28 cellular contexts compared by ENCODE assay signal in genomic region chr1:206709322-206709721, GRCh38. TPM values are rescaled to one million over a fixed set of nuclear protein-coding genes. Genes with fewer than 3 reads are reported as not detected.
A peak's percentile ranks its signal among the peaks of the same experiment; 100 is the strongest.
DNase-seq lines count a peak whose midpoint lies in the region; ATAC-seq and TF ChIP-seq lines count a peak whose summit lies in the region.
"Had no signal": no experiment of that assay in that cellular context is flagged by ENCODE, and none has a peak within 500 bp of the region (broad histone marks: within the 10 kb centered on the region; RNA-seq: fewer than 3 reads in every experiment).

No MANE protein-coding gene starts in this region.

- 87% methylated on average over 4 of the region's 4 CpGs for WGBS in mammary epithelial cell (ENCODE audit: low coverage, missing lambda C conversion rate)
- 51 to 60% (median 60%) methylated on average over 4 of the region's 4 CpGs for WGBS in stomach, 5 donors

- no peak for TF ChIP-seq POLR2A in stomach (IDR thresholded peaks at IDR 0.05)

- in situ Hi-C loops in mammary epithelial cell (cut with MboI; ENCODE audit: low sequenced_read_pairs in 2 of 2) = no loop called here

- H3K4me3 Mint-ChIP-seq in Calu3 (ENCODE audit: low read depth, unreplicated experiment) = peak overlapping the region; percentile 51
- H3K4me3 Mint-ChIP-seq: activated naive CD4-positive, alpha-beta T cell treated with anti-CD3 and anti-CD28 coated beads, Interleukin-2, amount 50 U/mL, for 24 hours; activated T-helper 1 cell treated with anti-CD3 and anti-CD28 coated beads, Interleukin-12 subunit alpha, Interleukin-12 subunit beta, Interleukin-2, Interleukin-4 antibody, amounts not matched to agents 30 ng/mL and 10 ng/mL and 1 ng/mL, durations not matched to agents 14 hours and 24 hours and 36 hours had no signal

- H3K27me3 ChIP-seq in ACC112 (ENCODE audit: insufficient read depth, low read length) = no peaks in the 10 kb centered on the region
- no peaks in the 10 kb centered on the region for H3K27me3 ChIP-seq in mammary epithelial cell (ENCODE audit: insufficient read depth, low read length)
- no peaks in the 10 kb centered on the region for H3K27me3 ChIP-seq in stomach
- H3K27me3 ChIP-seq: thyroid gland had no signal

- H3K4me2 ChIP-seq in mammary epithelial cell (ENCODE audit: insufficient read depth, low read depth, low read length) = peak overlapping the region; percentile 40

- peaks cover 83% of the 10 kb centered on the region for H3K4me1 Mint-ChIP-seq in Calu3 (ENCODE audit: low read depth, unreplicated experiment)

- H3K9me3 ChIP-seq in mammary epithelial cell (replicated peaks; ENCODE audit: insufficient read depth, low read length) = no peaks in the 10 kb centered on the region
- H3K9me3 ChIP-seq in stomach = no peaks in the 10 kb centered on the region
- H3K9me3 ChIP-seq: Caco-2, HAP-1, thyroid gland had no signal

- H3K36me3 ChIP-seq in ACC112 (ENCODE audit: insufficient read depth, low read length) = no peaks in the 10 kb centered on the region
- H3K36me3 ChIP-seq in mammary epithelial cell (ENCODE audit: insufficient read depth, low read length) = no peaks in the 10 kb centered on the region
- H3K36me3 ChIP-seq in stomach = no peaks in the 10 kb centered on the region
- H3K36me3 ChIP-seq: HAP-1, thyroid gland had no signal

- no peak overlapping the region for H3K9ac ChIP-seq in mammary epithelial cell (ENCODE audit: insufficient read depth, low read length)

- intact Hi-C loops in Calu3 (cut with micrococcal nuclease; ENCODE audit: unreplicated experiment) (no loop called here), mammary epithelial cell (cut with micrococcal nuclease) (no loop called here), stomach (cut with DNase I; ENCODE audit: low total_unique reads) (no loop called here)

- peak overlapping the region; percentile 36; the same call in 1 of the 2 replicates for H3K27ac ChIP-seq in ACC112 (ENCODE audit: low read depth, low read length)
- peak overlapping the region; percentile 89 for H3K27ac ChIP-seq in mammary epithelial cell (ENCODE audit: insufficient read depth, low read depth, low read length)
- H3K27ac ChIP-seq in stomach = peak overlapping the region in 2 of 5 donors; percentile 30 to 84
- H3K27ac ChIP-seq: thyroid gland had no signal

- peak overlapping the region; percentile 72 for H3K27ac Mint-ChIP-seq in Calu3 (ENCODE audit: unreplicated experiment)
- H3K27ac Mint-ChIP-seq: activated naive CD4-positive, alpha-beta T cell treated with anti-CD3 and anti-CD28 coated beads, Interleukin-2, amount 50 U/mL, for 24 hours; activated T-helper 1 cell treated with anti-CD3 and anti-CD28 coated beads, Interleukin-12 subunit alpha, Interleukin-12 subunit beta, Interleukin-2, Interleukin-4 antibody, amounts not matched to agents 30 ng/mL and 10 ng/mL and 1 ng/mL, durations not matched to agents 14 hours and 24 hours and 36 hours had no signal

- CTCF ChIA-PET in Calu3 (lab: Charles Lee) (interaction anchor here (0.9 to 1.9 kb wide), 8 partner anchors 9 to 273 kb away, joined by 3 to 6 read pairs (median 3); partner anchors contain the start of gene EIF2D), mammary epithelial cell (lab: Charles Lee; ENCODE audit: low non-redundant PET) (interaction anchor here (0.7 to 0.8 kb wide), 2 partner anchors 45 to 78 kb away, joined by 3 to 5 read pairs; no protein-coding TSS in a partner anchor)

- no TSS peak for BruUV-seq in Calu3 (replicated peaks; lab: Mats Ljungman, UMichigan)
- no TSS peak for BruUV-seq in mammary epithelial cell (replicated peaks; lab: Mats Ljungman, UMichigan)

- H3K9me3 Mint-ChIP-seq in Calu3 (ENCODE audit: low read depth, unreplicated experiment) = no peaks in the 10 kb centered on the region
- H3K9me3 Mint-ChIP-seq: activated naive CD4-positive, alpha-beta T cell treated with anti-CD3 and anti-CD28 coated beads, Interleukin-2, amount 50 U/mL, for 24 hours; activated T-helper 1 cell treated with anti-CD3 and anti-CD28 coated beads, Interleukin-12 subunit alpha, Interleukin-12 subunit beta, Interleukin-2, Interleukin-4 antibody, amounts not matched to agents 30 ng/mL and 10 ng/mL and 1 ng/mL, durations not matched to agents 14 hours and 24 hours and 36 hours; naive B cell had no signal

- H3K79me2 ChIP-seq in ACC112 (ENCODE audit: control insufficient read depth, insufficient read depth, low read length, unreplicated experiment) (peaks cover 96% of the 10 kb centered on the region), mammary epithelial cell (ENCODE audit: insufficient read depth, low read length) (peaks cover 94% of the 10 kb centered on the region)

- H2AFZ ChIP-seq in ACC112 (ENCODE audit: low read length, unreplicated experiment) = no peak overlapping the region
- no peak overlapping the region for H2AFZ ChIP-seq in mammary epithelial cell (ENCODE audit: low read depth, low read length)

- peaks cover 68% of the 10 kb centered on the region for H3K4me1 ChIP-seq in ACC112 (ENCODE audit: control insufficient read depth, insufficient read depth, low read length, unreplicated experiment)
- peaks cover 36% of the 10 kb centered on the region for H3K4me1 ChIP-seq in mammary epithelial cell (ENCODE audit: insufficient read depth, low read length)
- H3K4me1 ChIP-seq in stomach = peaks cover 79 to 100% (median 91%) of the 10 kb centered on the region in 4 donors

- H4K20me1 ChIP-seq in mammary epithelial cell (ENCODE audit: insufficient read depth, low read length) = peaks cover 4% of the 10 kb centered on the region

- no peak for ATAC-seq in GM19467 (IDR thresholded peaks at IDR 0.05; ENCODE audit: unreplicated experiment)
- no peak for ATAC-seq in GM21717 (IDR thresholded peaks at IDR 0.05; ENCODE audit: unreplicated experiment)
- ATAC-seq: activated CD4-positive, CD25-positive, alpha-beta regulatory T cell treated with anti-CD3 and anti-CD28 coated beads, Interleukin-2, amount 50 U/mL, for 24 hours; Panc1; SK-N-SH treated with all-trans-retinoic acid at 6 μM for 48 hours had no signal

- TF ChIP-seq CTCF in Calu3 (IDR thresholded peaks at IDR 0.05; ENCODE audit: unreplicated experiment) = no peak
- TF ChIP-seq CTCF in mammary epithelial cell (conservative IDR thresholded peaks at IDR 0.05 in 1 of 2, IDR thresholded peaks at IDR 0.05 in 1 of 2; ENCODE audit: extremely low read depth in 1 of 2, insufficient read depth in 1 of 2, low read depth in 1 of 2, low read length in 2 of 2) = no peak
- TF ChIP-seq CTCF in stomach (IDR thresholded peaks at IDR 0.05) = no peak

- dilution Hi-C loops in mammary epithelial cell (cut with HindIII; ENCODE audit: low sequenced_read_pairs) = loop anchor here (5.0 kb wide), 1 partner anchor 57 kb away; no protein-coding TSS in a partner anchor

- H3K4me3 ChIP-seq in ACC112 (ENCODE audit: low read depth, low read length) (no peak overlapping the region), mammary epithelial cell (replicated peaks in 1 of 3; ENCODE audit: insufficient read depth in 1 of 3, low read depth in 2 of 3, low read length in 3 of 3) (no peak overlapping the region), stomach (no peak overlapping the region)
- H3K4me3 ChIP-seq: HAP-1, thyroid gland had no signal

- TF ChIP-seq EP300 in stomach (IDR thresholded peaks at IDR 0.05) = no peak

- peaks cover 5% of the 10 kb centered on the region for H3K36me3 Mint-ChIP-seq in Calu3 (ENCODE audit: insufficient read depth, unreplicated experiment)
- H3K36me3 Mint-ChIP-seq: naive B cell had no signal

- H3K27me3 Mint-ChIP-seq in Calu3 (ENCODE audit: unreplicated experiment) = no peaks in the 10 kb centered on the region
- H3K27me3 Mint-ChIP-seq: activated naive CD4-positive, alpha-beta T cell treated with anti-CD3 and anti-CD28 coated beads, Interleukin-2, amount 50 U/mL, for 24 hours; naive B cell had no signal

- DNase-seq in Calu3 = no peak
- DNase-seq in mammary epithelial cell = no peak
- peak; percentile 76 for DNase-seq in kidney tubule cell (ENCODE audit: low spot score)
- no peak for DNase-seq in stomach
- DNase-seq in activated T-cell treated with anti-CD3 and anti-CD28 coated beads, Interleukin-2, amount 50 U/mL, for 48 hours = no peak
- DNase-seq: aorta; Caco-2; effector CD8-positive, alpha-beta T cell; hypothalamus; islet precursor cell; Kasumi-1; naive B cell; NCI-H1048; NCI-H1930; NCI-H226; posterior cingulate gyrus; stimulated activated naive CD4-positive, alpha-beta T cell; T1000; thyroid gland had no signal

RNA-seq across cellular contexts. Expression of gene MAPKAPK2, which starts 24.6 kb away (rescaled TPM):
- total RNA-seq in Calu3 (2022) (93.7 and 96.2 TPM in 2 replicates), mammary epithelial cell (10 to 100 TPM; 44.2 to 77.5 TPM), stomach (10 to 100 TPM; 22.6 to 78.0 (median 43.9) TPM)
- polyA plus RNA-seq in mammary epithelial cell (57.4 TPM), stomach (10 to 100 TPM; 30.1 to 60.8 (median 55.4) TPM)
- 69.6 TPM for polyA minus RNA-seq in mammary epithelial cell
